Comparison of ENCODE assay signal across 8 cellular contexts in the genomic region with DNA sequence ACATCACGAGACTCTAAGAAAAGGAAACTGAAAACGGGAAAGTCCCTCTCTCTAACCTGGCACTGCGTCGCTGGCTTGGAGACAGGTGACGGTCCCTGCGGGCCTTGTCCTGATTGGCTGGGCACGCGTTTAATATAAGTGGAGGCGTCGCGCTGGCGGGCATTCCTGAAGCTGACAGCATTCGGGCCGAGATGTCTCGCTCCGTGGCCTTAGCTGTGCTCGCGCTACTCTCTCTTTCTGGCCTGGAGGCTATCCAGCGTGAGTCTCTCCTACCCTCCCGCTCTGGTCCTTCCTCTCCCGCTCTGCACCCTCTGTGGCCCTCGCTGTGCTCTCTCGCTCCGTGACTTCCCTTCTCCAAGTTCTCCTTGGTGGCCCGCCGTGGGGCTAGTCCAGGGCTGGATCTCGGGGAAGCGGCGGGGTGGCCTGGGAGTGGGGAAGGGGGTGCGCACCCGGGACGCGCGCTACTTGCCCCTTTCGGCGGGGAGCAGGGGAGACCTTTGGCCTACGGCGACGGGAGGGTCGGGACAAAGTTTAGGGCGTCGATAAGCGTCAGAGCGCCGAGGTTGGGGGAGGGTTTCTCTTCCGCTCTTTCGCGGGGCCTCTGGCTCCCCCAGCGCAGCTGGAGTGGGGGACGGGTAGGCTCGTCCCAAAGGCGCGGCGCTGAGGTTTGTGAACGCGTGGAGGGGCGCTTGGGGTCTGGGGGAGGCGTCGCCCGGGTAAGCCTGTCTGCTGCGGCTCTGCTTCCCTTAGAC. TPM values are rescaled to one million over a fixed set of nuclear protein-coding genes. Genes with fewer than 3 reads are reported as not detected.
DNase-seq lines count a peak whose midpoint lies in the region; ATAC-seq, FAIRE-seq and TF ChIP-seq lines count a peak whose summit lies in the region.

A gene (plus strand): TSS at position 162 of the 752 bp plus-strand sequence. CDS start 30 bp downstream, at position 192.

- peak; percentile 100 for TF ChIP-seq POLR2A in GM12891 (IDR thresholded peaks at IDR 0.05; ENCODE audit: low read depth, low read length)
- peak; percentile 95 to 99 for TF ChIP-seq POLR2A in heart left ventricle (IDR thresholded peaks at IDR 0.05)
- peak; percentile 99 to 100 (median 100) for TF ChIP-seq POLR2A in upper lobe of left lung (IDR thresholded peaks at IDR 0.05)

- H3K9me3 ChIP-seq in heart left ventricle (no peaks in the 10 kb centered on the region), upper lobe of left lung (no peaks in the 10 kb centered on the region)

- CTCF ChIA-PET in T-cell (lab: Charles Lee) = interaction anchor here (0.7 to 10.2 kb wide), 17 partner anchors 15 to 175 kb away, joined by 3 to 160 read pairs (median 6); a partner anchor contains a TSS

- H3K4me1 ChIP-seq in heart left ventricle (peaks cover 0 to 47% (median 21%) of the 10 kb centered on the region in 12 donors), upper lobe of left lung (peaks cover 32 to 58% (median 44%) of the 10 kb centered on the region in 4 donors)

- no peak for DNase-seq in GM12891 (ENCODE audit: insufficient read length, low spot score)
- peak; percentile 91 for DNase-seq in NCI-H1436 treated with DMSO at 0.1 percent for 48 hours (lab: John Stamatoyannopoulos, UW)
- peak; percentile 85 to 99 (median 93) for DNase-seq in T-cell
- DNase-seq in heart left ventricle = peak; percentile 93 to 97 (median 96)
- peak; percentile 89 to 99 (median 96) for DNase-seq in posterior cingulate gyrus
- peak; percentile 91 to 95 for DNase-seq in upper lobe of left lung

- 0 to 1% (median 0%) methylated on average over 60 to 61 of the region's 61 CpGs for WGBS in adipose tissue, 3 donors
- WGBS in heart left ventricle, 4 donors = 0 to 1% (median 0%) methylated on average over 36 to 61 of the region's 61 CpGs
- 0 to 1% methylated on average over 36 to 49 of the region's 61 CpGs for WGBS in upper lobe of left lung, 2 donors

- POLR2A ChIA-PET in T-cell (lab: Charles Lee) = interaction anchor here (0.6 to 10.2 kb wide), 15 partner anchors 10 to 175 kb away, joined by 3 to 289 read pairs (median 12); a partner anchor contains a TSS

- peak in 1 of 4 donors; percentile 95 for TF ChIP-seq EP300 in upper lobe of left lung (IDR thresholded peaks at IDR 0.05)

- no peaks in the 10 kb centered on the region for H3K9me3 Mint-ChIP-seq in T-cell

- no peak for TF ChIP-seq CTCF in heart left ventricle (IDR thresholded peaks at IDR 0.05)
- TF ChIP-seq CTCF in upper lobe of left lung (IDR thresholded peaks at IDR 0.05) = peak in 3 of 6 experiments; percentile 5 to 24 (median 15)

- H3K4me1 Mint-ChIP-seq in T-cell = peaks cover 46 to 84% (median 47%) of the 10 kb centered on the region in 3 donors

- peak; percentile 91 for FAIRE-seq in GM12891 (lab: Jason Lieb, UNC)

- intact Hi-C loops in heart left ventricle (cut with DNase I) = loop anchor here in 9 of 10 donors (1.0 to 2.0 kb wide), 7 partner anchors 15 to 49 kb away; a partner anchor contains a TSS
- intact Hi-C loops in posterior cingulate gyrus (cut with DNase I) = loop anchor here (2.0 kb wide), 1 partner anchor 17 kb away; no protein-coding TSS in a partner anchor

- peak; percentile 83 for ATAC-seq in HG02840 (IDR thresholded peaks at IDR 0.05; ENCODE audit: low FRiP score, unreplicated experiment)
- ATAC-seq in T-cell (replicated peaks in 1 of 4) = peak; percentile 76 to 87 (median 82)
- ATAC-seq in heart left ventricle = peak; percentile 96 to 97 (median 96)
- peak; percentile 95 to 96 for ATAC-seq in upper lobe of left lung (ENCODE audit: low FRiP score in 2 of 2)

- H3K36me3 Mint-ChIP-seq in T-cell = peaks cover 64% of the 10 kb centered on the region

- peak within 1 kb of the TSS; percentile 100 for H3K27ac Mint-ChIP-seq in T-cell

- H3K27me3 ChIP-seq in heart left ventricle (no peaks in the 10 kb centered on the region), upper lobe of left lung (no peaks in the 10 kb centered on the region)

- H3K36me3 ChIP-seq in heart left ventricle = peaks cover 0 to 46% (median 14%) of the 10 kb centered on the region in 9 donors
- peaks cover 11 to 23% (median 15%) of the 10 kb centered on the region in 4 donors for H3K36me3 ChIP-seq in upper lobe of left lung

- no peaks in the 10 kb centered on the region for H3K27me3 Mint-ChIP-seq in T-cell

- H3K4me3 Mint-ChIP-seq in T-cell = peak within 1 kb of the TSS; percentile 95 to 100 (median 98)

- H3K27ac ChIP-seq in adipose tissue (ENCODE audit: low read depth, low read length) (peak within 1 kb of the TSS; percentile 99), heart left ventricle (peak within 1 kb of the TSS; percentile 94 to 100 (median 99)), upper lobe of left lung (peak within 1 kb of the TSS; percentile 99 to 100 (median 100))

- H3K4me3 ChIP-seq in heart left ventricle (peak within 1 kb of the TSS; percentile 74 to 95 (median 86)), upper lobe of left lung (peak within 1 kb of the TSS; percentile 67 to 87 (median 68))

TF ChIP-seq in GM12891, 5 proteins besides CTCF, POLR2A, EP300 and RAD21:
- TF ChIP-seq SPI1 (IDR thresholded peaks at IDR 0.05; ENCODE audit: low read depth, low read length) (peak; percentile 31; the same call in 1 of the 2 replicates), POLR2AphosphoS5 (IDR thresholded peaks at IDR 0.05; ENCODE audit: low read depth, low read length) (peak; percentile 100), TAF1 (IDR thresholded peaks at IDR 0.05; ENCODE audit: low read depth, low read length) (peak; percentile 98), PAX5 (IDR thresholded peaks at IDR 0.05; ENCODE audit: insufficient read depth, low read length, severe bottlenecking) (peak; percentile 51), POU2F2 (IDR thresholded peaks at IDR 0.05; ENCODE audit: low read depth, low read length) (peak; percentile 97)

RNA-seq across cellular contexts. Expression of the gene that starts here (rescaled TPM):
- polyA plus RNA-seq in GM12891 (2012; ENCODE audit: low read depth, missing spikeins) = 5,189 TPM
- 1,000 to 10,000 TPM; 5,457 to 6,662 (median 6,121) TPM for total RNA-seq in T-cell
- 1,000 to 10,000 TPM; 1,145 to 2,871 (median 2,103) TPM for polyA plus RNA-seq in adipose tissue
- 1,000 to 10,000 TPM; 1,033 to 5,448 (median 1,200) TPM for total RNA-seq in heart left ventricle
- polyA plus RNA-seq in heart left ventricle = 1,000 to 10,000 TPM in 1 of 2 donors, 100 to 1,000 TPM in 1; 808 to 1,959 TPM
- 1,000 to 10,000 TPM in 5 of 6 donors, 100 to 1,000 TPM in 1; 963 to 7,115 (median 3,598) TPM for total RNA-seq in upper lobe of left lung
